ENCODE assay signal across 8 cellular contexts in the genomic region with DNA sequence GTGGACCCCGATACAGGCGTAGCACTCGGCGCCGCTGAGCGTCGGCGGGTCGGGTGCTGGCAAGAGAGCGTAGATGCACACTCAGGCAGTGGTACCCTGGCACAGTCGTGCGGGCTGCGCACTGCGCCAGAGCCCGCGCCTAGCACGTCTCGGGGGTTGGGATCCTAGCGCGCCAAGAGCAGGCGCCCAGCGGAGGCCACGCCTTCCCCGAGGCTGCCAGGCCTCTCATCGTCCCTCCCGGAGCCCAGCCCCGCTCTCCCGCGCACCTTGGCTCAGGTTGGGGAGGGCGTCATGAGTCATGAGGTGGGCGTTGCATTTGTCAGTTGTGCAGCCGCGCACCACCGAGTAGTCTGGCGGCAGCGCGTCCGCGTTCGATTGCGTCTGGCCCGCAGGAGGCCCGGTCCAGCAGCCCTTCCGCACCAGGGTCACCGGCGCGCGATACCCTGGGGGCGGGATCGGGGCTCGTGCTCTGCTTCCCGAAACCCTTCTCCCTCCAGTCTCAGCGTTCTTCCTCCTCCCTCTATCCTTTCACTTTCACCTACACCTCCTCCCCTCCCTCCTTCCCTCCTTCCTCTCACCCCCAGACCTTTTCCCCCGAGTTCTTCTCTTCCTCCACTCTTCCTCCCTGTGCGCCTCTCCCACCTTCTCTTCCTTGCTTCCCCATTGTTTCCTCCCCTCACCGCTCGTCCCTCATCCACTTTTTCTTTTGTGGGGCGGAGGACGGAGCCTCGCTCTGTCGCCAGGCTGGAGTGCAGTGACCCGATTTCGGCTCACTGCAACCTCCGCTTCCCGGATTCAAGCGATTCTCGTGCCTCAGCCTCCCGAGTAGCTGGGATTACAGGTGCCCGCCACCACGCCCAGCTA. TPM values are rescaled to one million over a fixed set of nuclear protein-coding genes. Genes with fewer than 3 reads are reported as not detected.
DNase-seq lines count a peak whose midpoint lies in the region; ATAC-seq and TF ChIP-seq lines count a peak whose summit lies in the region.

No MANE protein-coding gene starts in this region.

- intact Hi-C loops in Right ventricle myocardium inferior (cut with DNase I) (no loop called here), cardiac septum (cut with DNase I) (no loop called here), breast epithelium (cut with DNase I; ENCODE audit: low total_unique reads) (loop anchor here (2.0 kb wide), 1 partner anchor 28 kb away; no protein-coding TSS in a partner anchor)

- peak overlapping the region; percentile 52 to 68 (median 61) for H3K4me3 ChIP-seq in breast epithelium

- no peaks in the 10 kb centered on the region for H3K9me3 ChIP-seq in breast epithelium

- H3K36me3 ChIP-seq in breast epithelium, result no peaks in the 10 kb centered on the region

- H3K27ac ChIP-seq in VCaP (peak overlapping the region; percentile 26; the same call in 1 of the 2 replicates), breast epithelium (peak overlapping the region; percentile 41 to 65)

- DNase-seq in Right ventricle myocardium inferior (ENCODE audit: missing footprints) (no peak), cardiac septum (ENCODE audit: low spot score) (no peak), breast epithelium (ENCODE audit: low spot score in 2 of 2) (peak; percentile 71 to 80), left lobe of liver (ENCODE audit: low spot score) (no peak), SKM-1 (lab: John Stamatoyannopoulos, UW; ENCODE audit: unreplicated experiment) (no peak), dedifferentiated amniotic fluid mesenchymal stem cell (ENCODE audit: extremely low spot score) (no peak)
- peak; percentile 74 for DNase-seq in stimulated activated CD4-positive, alpha-beta T cell treated with anti-CD3 and anti-CD28 coated beads, Interleukin-4, amount 100 ng/mL, for 1 hour

- no peak for TF ChIP-seq POLR2A in breast epithelium (IDR thresholded peaks at IDR 0.05)

- TF ChIP-seq CTCF in VCaP (conservative IDR thresholded peaks at IDR 0.05) (no peak), breast epithelium (IDR thresholded peaks at IDR 0.05) (no peak)

- ATAC-seq in Right ventricle myocardium inferior (peak; percentile 42), left lobe of liver (peak; percentile 36)

- no peaks in the 10 kb centered on the region for H3K4me1 ChIP-seq in breast epithelium

- H3K27me3 ChIP-seq in breast epithelium, result no peaks in the 10 kb centered on the region

RNA-seq across cellular contexts. Expression of a gene that starts 3.5 kb away (rescaled TPM):
- total RNA-seq in Right ventricle myocardium inferior (0.92 TPM), cardiac septum (1.3 TPM), breast epithelium (1 to 10 TPM in 2 of 3 donors, under 1 TPM in 1; 0.48 to 7.2 (median 6.2) TPM), left lobe of liver (not detected)

RNA-seq across cellular contexts. Expression of a gene that starts 18.0 kb away (rescaled TPM):
- 0.41 TPM for total RNA-seq in Right ventricle myocardium inferior
- 0.43 TPM for total RNA-seq in cardiac septum
- 10 to 100 TPM in 2 of 3 donors, 1 to 10 TPM in 1; 1.9 to 61.9 (median 28.2) TPM for total RNA-seq in breast epithelium
- 0.43 TPM for total RNA-seq in left lobe of liver

RNA-seq across cellular contexts. Expression of a gene that starts 28.3 kb away (rescaled TPM):
- total RNA-seq in Right ventricle myocardium inferior (11.1 TPM), cardiac septum (15.2 TPM), breast epithelium (10 to 100 TPM in 2 of 3 donors, 1 to 10 TPM in 1; 6.9 to 19.6 (median 13.8) TPM), left lobe of liver (2.6 TPM)

RNA-seq across cellular contexts. Expression of a gene that starts 44.0 kb away (rescaled TPM):
- 15.7 TPM for total RNA-seq in Right ventricle myocardium inferior
- total RNA-seq in cardiac septum, result 17.2 TPM
- 10 to 100 TPM; 10.6 to 29.9 (median 20.6) TPM for total RNA-seq in breast epithelium
- total RNA-seq in left lobe of liver, result 13.2 TPM

Comparison
In these comparisons a context has a peak if more than half of its experiments do, and no peak if none do; other contexts are left out.
1. DNase-seq: peak in breast epithelium (2 of 2) and stimulated activated CD4-positive, alpha-beta T cell treated with anti-CD3 and anti-CD28 coated beads, Interleukin-4, amount 100 ng/mL, for 1 hour (single experiment); none in Right ventricle myocardium inferior (single experiment), cardiac septum (single experiment), left lobe of liver (single experiment), SKM-1 (single experiment) and dedifferentiated amniotic fluid mesenchymal stem cell (single experiment).